In genomic region chr6:30163090-30163917, GRCh38 we compare ENCODE assay signal across 1 cellular context.
TF ChIP-seq lines count a peak whose summit lies in the region.

Gene TRIM15, plus strand, starts transcription at chr6:30163546. Its CDS starts 139 bp downstream, at chr6:30163685.

TF ChIP-seq in HepG2, 621 proteins besides CTCF, POLR2A, EP300 and RAD21 (continued from another document and continues in another):
- TF ChIP-seq ZBTB25 (CRISPR knock-in tag; IDR thresholded peaks at IDR 0.05) (no peak; the same call in 1 of the 2 replicates), TGIF2 (CRISPR knock-in tag; IDR thresholded peaks at IDR 0.05) (peak; percentile 93), ZMYM2 (CRISPR knock-in tag; IDR thresholded peaks at IDR 0.05) (peak; percentile 6; the same call in 1 of the 2 replicates), PAWR (CRISPR knock-in tag; IDR thresholded peaks at IDR 0.05; ENCODE audit: borderline replicate concordance) (0 out of 2 replicates have a peak, but pooled peaks have one; percentile 68), ZBTB38 (CRISPR knock-in tag; IDR thresholded peaks at IDR 0.05) (peak; percentile 62), FOXP4 (CRISPR knock-in tag; IDR thresholded peaks at IDR 0.05) (peak; percentile 55), SIN3B (IDR thresholded peaks at IDR 0.05; ENCODE audit: low read length) (no peak), NFATC3 (CRISPR knock-in tag; IDR thresholded peaks at IDR 0.05) (0 out of 2 replicates have a peak, but pooled peaks have one; percentile 79), MAZ (IDR thresholded peaks at IDR 0.05; ENCODE audit: borderline replicate concordance, low read depth, low read length) (0 out of 2 replicates have a peak, but pooled peaks have one; percentile 27), MAZ (CRISPR knock-in tag; IDR thresholded peaks at IDR 0.05; ENCODE audit: low read depth) (peak; percentile 73), MAFF (IDR thresholded peaks at IDR 0.05; ENCODE audit: low read depth, low read length) (no peak), BORCS8-MEF2B (CRISPR knock-in tag; IDR thresholded peaks at IDR 0.05) (peak; percentile 95), ZNF484 (CRISPR knock-in tag; IDR thresholded peaks at IDR 0.05; ENCODE audit: borderline replicate concordance, low read depth) (no peak; the same call in 1 of the 2 replicates), NFKB2 (CRISPR knock-in tag; IDR thresholded peaks at IDR 0.05; ENCODE audit: borderline replicate concordance) (peak; percentile 52; the same call in 1 of the 2 replicates), HNRNPK (IDR thresholded peaks at IDR 0.05; ENCODE audit: low read depth, low read length, poor library complexity, severe bottlenecking) (no peak), ZNF557 (CRISPR knock-in tag; IDR thresholded peaks at IDR 0.05) (no peak; the same call in 1 of the 2 replicates), ERF (CRISPR knock-in tag; IDR thresholded peaks at IDR 0.05) (no peak), SRSF4 (IDR thresholded peaks at IDR 0.05; ENCODE audit: low read depth, low read length, poor library complexity, severe bottlenecking) (no peak), ZNF17 (CRISPR knock-in tag; IDR thresholded peaks at IDR 0.05) (no peak), FOXC1 (CRISPR knock-in tag; IDR thresholded peaks at IDR 0.05; ENCODE audit: borderline replicate concordance) (peak; percentile 82), SPEN (CRISPR knock-in tag; IDR thresholded peaks at IDR 0.05; ENCODE audit: low read depth) (peak; percentile 97), ATF1 (CRISPR knock-in tag; IDR thresholded peaks at IDR 0.05) (no peak), MAF1 (CRISPR knock-in tag; IDR thresholded peaks at IDR 0.05; ENCODE audit: borderline replicate concordance) (no peak), RAD51 (IDR thresholded peaks at IDR 0.05; ENCODE audit: borderline replicate concordance) (no peak), SNRNP70 (IDR thresholded peaks at IDR 0.05; ENCODE audit: low read depth, low read length) (no peak), ZNF414 (CRISPR knock-in tag; IDR thresholded peaks at IDR 0.05) (no peak; the same call in 1 of the 2 replicates), SMAD1 (CRISPR knock-in tag; IDR thresholded peaks at IDR 0.05; ENCODE audit: borderline replicate concordance, low read depth) (no peak), ZNF674 (CRISPR knock-in tag; IDR thresholded peaks at IDR 0.05; ENCODE audit: low read depth) (0 out of 2 replicates have a peak, but pooled peaks have one; percentile 52), MIER2 (CRISPR knock-in tag; IDR thresholded peaks at IDR 0.05) (peak; percentile 31; the same call in 1 of the 2 replicates), KDM4B (CRISPR knock-in tag; IDR thresholded peaks at IDR 0.05) (peak; percentile 67; the same call in 1 of the 2 replicates), ZFP82 (CRISPR knock-in tag; IDR thresholded peaks at IDR 0.05; ENCODE audit: borderline replicate concordance) (no peak; the same call in 1 of the 2 replicates), PPARG (CRISPR knock-in tag; conservative IDR thresholded peaks at IDR 0.05) (no peak; the same call in 1 of the 2 replicates), SIN3A (IDR thresholded peaks at IDR 0.05; ENCODE audit: borderline replicate concordance, low read depth, low read length) (peak; percentile 50; the same call in 1 of the 2 replicates), ZNF574 (CRISPR knock-in tag; IDR thresholded peaks at IDR 0.05) (peak; percentile 77), ZNF34 (CRISPR knock-in tag; IDR thresholded peaks at IDR 0.05; ENCODE audit: borderline replicate concordance) (peak; percentile 26; the same call in 1 of the 2 replicates), PHF20 (CRISPR knock-in tag; IDR thresholded peaks at IDR 0.05) (no peak; the same call in 1 of the 2 replicates), ZNF569 (CRISPR knock-in tag; IDR thresholded peaks at IDR 0.05; ENCODE audit: borderline replicate concordance) (no peak), GLMP (CRISPR knock-in tag; IDR thresholded peaks at IDR 0.05; ENCODE audit: borderline replicate concordance) (no peak), ZNF460 (CRISPR knock-in tag; IDR thresholded peaks at IDR 0.05; ENCODE audit: borderline replicate concordance) (no peak; the same call in 1 of the 2 replicates), TEAD3 (CRISPR knock-in tag; optimal IDR thresholded peaks at IDR 0.05; ENCODE audit: borderline replicate concordance) (peak; percentile 96), FOXO1 (CRISPR knock-in tag; IDR thresholded peaks at IDR 0.05) (peak; percentile 51), CBX5 (CRISPR knock-in tag; IDR thresholded peaks at IDR 0.05; ENCODE audit: borderline replicate concordance) (peak; percentile 30; the same call in 1 of the 2 replicates), ZXDC (CRISPR knock-in tag; IDR thresholded peaks at IDR 0.05) (no peak; the same call in 1 of the 2 replicates)
- TF ChIP-seq, protein P1, sequence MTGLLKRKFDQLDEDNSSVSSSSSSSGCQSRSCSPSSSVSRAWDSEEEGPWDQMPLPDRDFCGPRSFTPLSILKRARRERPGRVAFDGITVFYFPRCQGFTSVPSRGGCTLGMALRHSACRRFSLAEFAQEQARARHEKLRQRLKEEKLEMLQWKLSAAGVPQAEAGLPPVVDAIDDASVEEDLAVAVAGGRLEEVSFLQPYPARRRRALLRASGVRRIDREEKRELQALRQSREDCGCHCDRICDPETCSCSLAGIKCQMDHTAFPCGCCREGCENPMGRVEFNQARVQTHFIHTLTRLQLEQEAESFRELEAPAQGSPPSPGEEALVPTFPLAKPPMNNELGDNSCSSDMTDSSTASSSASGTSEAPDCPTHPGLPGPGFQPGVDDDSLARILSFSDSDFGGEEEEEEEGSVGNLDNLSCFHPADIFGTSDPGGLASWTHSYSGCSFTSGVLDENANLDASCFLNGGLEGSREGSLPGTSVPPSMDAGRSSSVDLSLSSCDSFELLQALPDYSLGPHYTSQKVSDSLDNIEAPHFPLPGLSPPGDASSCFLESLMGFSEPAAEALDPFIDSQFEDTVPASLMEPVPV (CRISPR knock-in tag; IDR thresholded peaks at IDR 0.05), result peak; percentile 90; the same call in 1 of the 2 replicates
- TF ChIP-seq, protein P2, sequence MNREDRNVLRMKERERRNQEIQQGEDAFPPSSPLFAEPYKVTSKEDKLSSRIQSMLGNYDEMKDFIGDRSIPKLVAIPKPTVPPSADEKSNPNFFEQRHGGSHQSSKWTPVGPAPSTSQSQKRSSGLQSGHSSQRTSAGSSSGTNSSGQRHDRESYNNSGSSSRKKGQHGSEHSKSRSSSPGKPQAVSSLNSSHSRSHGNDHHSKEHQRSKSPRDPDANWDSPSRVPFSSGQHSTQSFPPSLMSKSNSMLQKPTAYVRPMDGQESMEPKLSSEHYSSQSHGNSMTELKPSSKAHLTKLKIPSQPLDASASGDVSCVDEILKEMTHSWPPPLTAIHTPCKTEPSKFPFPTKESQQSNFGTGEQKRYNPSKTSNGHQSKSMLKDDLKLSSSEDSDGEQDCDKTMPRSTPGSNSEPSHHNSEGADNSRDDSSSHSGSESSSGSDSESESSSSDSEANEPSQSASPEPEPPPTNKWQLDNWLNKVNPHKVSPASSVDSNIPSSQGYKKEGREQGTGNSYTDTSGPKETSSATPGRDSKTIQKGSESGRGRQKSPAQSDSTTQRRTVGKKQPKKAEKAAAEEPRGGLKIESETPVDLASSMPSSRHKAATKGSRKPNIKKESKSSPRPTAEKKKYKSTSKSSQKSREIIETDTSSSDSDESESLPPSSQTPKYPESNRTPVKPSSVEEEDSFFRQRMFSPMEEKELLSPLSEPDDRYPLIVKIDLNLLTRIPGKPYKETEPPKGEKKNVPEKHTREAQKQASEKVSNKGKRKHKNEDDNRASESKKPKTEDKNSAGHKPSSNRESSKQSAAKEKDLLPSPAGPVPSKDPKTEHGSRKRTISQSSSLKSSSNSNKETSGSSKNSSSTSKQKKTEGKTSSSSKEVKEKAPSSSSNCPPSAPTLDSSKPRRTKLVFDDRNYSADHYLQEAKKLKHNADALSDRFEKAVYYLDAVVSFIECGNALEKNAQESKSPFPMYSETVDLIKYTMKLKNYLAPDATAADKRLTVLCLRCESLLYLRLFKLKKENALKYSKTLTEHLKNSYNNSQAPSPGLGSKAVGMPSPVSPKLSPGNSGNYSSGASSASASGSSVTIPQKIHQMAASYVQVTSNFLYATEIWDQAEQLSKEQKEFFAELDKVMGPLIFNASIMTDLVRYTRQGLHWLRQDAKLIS (CRISPR knock-in tag; IDR thresholded peaks at IDR 0.05), result no peak
- TF ChIP-seq, protein P3, sequence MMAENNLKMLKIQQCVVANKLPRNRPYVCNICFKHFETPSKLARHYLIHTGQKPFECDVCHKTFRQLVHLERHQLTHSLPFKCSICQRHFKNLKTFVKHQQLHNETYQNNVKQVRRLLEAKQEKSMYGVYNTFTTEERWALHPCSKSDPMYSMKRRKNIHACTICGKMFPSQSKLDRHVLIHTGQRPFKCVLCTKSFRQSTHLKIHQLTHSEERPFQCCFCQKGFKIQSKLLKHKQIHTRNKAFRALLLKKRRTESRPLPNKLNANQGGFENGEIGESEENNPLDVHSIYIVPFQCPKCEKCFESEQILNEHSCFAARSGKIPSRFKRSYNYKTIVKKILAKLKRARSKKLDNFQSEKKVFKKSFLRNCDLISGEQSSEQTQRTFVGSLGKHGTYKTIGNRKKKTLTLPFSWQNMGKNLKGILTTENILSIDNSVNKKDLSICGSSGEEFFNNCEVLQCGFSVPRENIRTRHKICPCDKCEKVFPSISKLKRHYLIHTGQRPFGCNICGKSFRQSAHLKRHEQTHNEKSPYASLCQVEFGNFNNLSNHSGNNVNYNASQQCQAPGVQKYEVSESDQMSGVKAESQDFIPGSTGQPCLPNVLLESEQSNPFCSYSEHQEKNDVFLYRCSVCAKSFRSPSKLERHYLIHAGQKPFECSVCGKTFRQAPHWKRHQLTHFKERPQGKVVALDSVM (CRISPR knock-in tag; IDR thresholded peaks at IDR 0.05), result peak; percentile 66
